ENCODE assay signal across 1 cellular context in the genomic region with DNA sequence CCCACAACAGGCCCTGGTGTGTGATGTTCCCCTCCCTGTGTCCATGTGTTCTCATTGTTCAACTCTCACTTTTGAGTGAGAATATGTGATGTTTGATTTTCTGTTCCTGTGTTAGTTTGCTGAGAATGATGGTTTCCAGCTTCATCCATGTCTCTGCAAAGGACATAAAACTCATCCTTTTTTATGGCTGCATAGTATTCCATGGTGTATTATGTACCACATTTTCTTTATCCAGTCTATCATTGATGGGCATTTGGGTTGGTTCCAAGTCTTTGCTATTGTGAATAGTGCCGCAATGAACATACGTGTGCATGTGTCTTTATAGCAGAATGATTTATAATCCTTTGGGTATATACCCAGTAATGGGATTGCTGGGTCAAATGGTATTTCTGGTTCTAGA. TPM values are rescaled to one million over a fixed set of nuclear protein-coding genes. Genes with fewer than 3 reads are reported as not detected.
"Had no signal": no experiment of that assay in that cellular context is flagged by ENCODE, and none has a peak within 500 bp of the region (broad histone marks: within the 10 kb centered on the region; RNA-seq: fewer than 3 reads in every experiment).

No MANE protein-coding gene starts in this region.

RNA-seq across cellular contexts. Expression of a gene that starts 59.4 kb away (rescaled TPM):
- total RNA-seq: G401 had no signal
